Comparison of ENCODE assay signal across 8 cellular contexts in genomic region chrX:24050522-24051318, GRCh38. TPM values are rescaled to one million over a fixed set of nuclear protein-coding genes. Genes with fewer than 3 reads are reported as not detected.
DNase-seq lines count a peak whose midpoint lies in the region; ATAC-seq and TF ChIP-seq lines count a peak whose summit lies in the region.
"Not testable (repeated sequence)": the region's sequence is repeated elsewhere in the genome, so short reads cannot be mapped to it uniquely, and the experiment has no call there.

No MANE protein-coding gene starts in this region.

- not testable (repeated sequence) for ATAC-seq in activated CD8-positive, alpha-beta T cell treated with anti-CD3 and anti-CD28 coated beads for 36 hours; stimulated activated naive CD8-positive, alpha-beta T cell treated with anti-CD3 and anti-CD28 coated beads, Interleukin-15, amount 100 ng/mL, for 72 hours

- H3K4me3 ChIP-seq in CD4-positive, alpha-beta memory T cell (ENCODE audit: low read length in 2 of 2); right atrium auricular region: not testable (repeated sequence)
- H3K4me3 ChIP-seq in Loucy (ENCODE audit: low read length, poor library complexity, severe bottlenecking): peak overlapping the region; percentile 66

- H3K9me3 ChIP-seq in CD4-positive, alpha-beta memory T cell (ENCODE audit: control insufficient read depth in 1 of 2, low read length in 2 of 2); Loucy (ENCODE audit: insufficient read depth, low read depth, low read length); right atrium auricular region: not testable (repeated sequence)

- H3K27ac Mint-ChIP-seq in CD4-positive, alpha-beta memory T cell: peak overlapping the region in 2 of 7 donors; percentile 35 to 52
- H3K27ac Mint-ChIP-seq in T-helper 2 cell treated with Interferon-gamma antibody and Interleukin-4, amounts not matched to agents 5 μg/mL and 100 μg/mL, for 36 hours; activated CD8-positive, alpha-beta T cell treated with anti-CD3 and anti-CD28 coated beads for 36 hours; activated naive CD8-positive, alpha-beta T cell treated with anti-CD3 and anti-CD28 coated beads for 36 hours; neural crest cell (ENCODE audit: unreplicated experiment); stimulated activated naive CD8-positive, alpha-beta T cell treated with anti-CD3 and anti-CD28 coated beads, Interleukin-15, amount 100 ng/mL, for 72 hours: not testable (repeated sequence)

- H3K9ac ChIP-seq in Loucy (ENCODE audit: low read depth, low read length, poor library complexity, severe bottlenecking): peak overlapping the region; percentile 65

- H4K20me1 ChIP-seq in Loucy (ENCODE audit: insufficient read depth, low read length, poor library complexity, severe bottlenecking): not testable (repeated sequence)

- CTCF ChIA-PET in CD4-positive, alpha-beta memory T cell (lab: Charles Lee; ENCODE audit: partially characterized antibody): interaction anchor here (0.9 kb wide), 1 partner anchor 144 kb away, joined by 3 read pairs; no protein-coding TSS in a partner anchor
- CTCF ChIA-PET in activated CD8-positive, alpha-beta T cell treated with anti-CD3 and anti-CD28 coated beads for 36 hours (lab: Charles Lee): not testable (repeated sequence)

- peak overlapping the region; percentile 64 for H3K4me2 ChIP-seq in Loucy (ENCODE audit: low read depth, low read length, poor library complexity, severe bottlenecking)

- not testable (repeated sequence) for H3K9me2 ChIP-seq in Loucy (replicated peaks; ENCODE audit: low read depth, low read length)

- intact Hi-C loops in CD4-positive, alpha-beta memory T cell (cut with micrococcal nuclease): not testable (repeated sequence)
- intact Hi-C loops in activated CD8-positive, alpha-beta T cell treated with anti-CD3 and anti-CD28 coated beads for 36 hours (cut with micrococcal nuclease): loop anchor here (5.0 to 10.0 kb wide), 2 partner anchors 146 to 268 kb away; partner anchors contain the start of genes APOO, CXorf58 and SAT1

- not testable (repeated sequence) for H3K36me3 Mint-ChIP-seq in CD4-positive, alpha-beta memory T cell; T-helper 2 cell treated with Interferon-gamma antibody and Interleukin-4, amounts not matched to agents 5 μg/mL and 100 μg/mL, for 36 hours (ENCODE audit: low read depth); activated CD8-positive, alpha-beta T cell treated with anti-CD3 and anti-CD28 coated beads for 36 hours (ENCODE audit: low read depth); activated naive CD8-positive, alpha-beta T cell treated with anti-CD3 and anti-CD28 coated beads for 36 hours; neural crest cell (ENCODE audit: low read depth)

- POLR2A ChIA-PET in CD4-positive, alpha-beta memory T cell (lab: Charles Lee; ENCODE audit: partially characterized antibody); activated CD8-positive, alpha-beta T cell treated with anti-CD3 and anti-CD28 coated beads for 36 hours (lab: Charles Lee): not testable (repeated sequence)

- H2AFZ ChIP-seq in Loucy (ENCODE audit: low read length): not testable (repeated sequence)

- H3K79me2 ChIP-seq in Loucy (ENCODE audit: insufficient read depth, low read length): not testable (repeated sequence)

- not testable (repeated sequence) for H3K4me1 ChIP-seq in CD4-positive, alpha-beta memory T cell (ENCODE audit: insufficient read depth, low read length); Loucy (ENCODE audit: insufficient read depth, low read length, poor library complexity, severe bottlenecking); right atrium auricular region

- not testable (repeated sequence) for TF ChIP-seq CTCF in Loucy (conservative IDR thresholded peaks at IDR 0.05; ENCODE audit: low read length); activated CD8-positive, alpha-beta T cell treated with anti-CD3 and anti-CD28 coated beads for 36 hours (IDR thresholded peaks at IDR 0.05); right atrium auricular region (IDR thresholded peaks at IDR 0.05); neural crest cell (conservative IDR thresholded peaks at IDR 0.05)

- H3K9me3 Mint-ChIP-seq in CD4-positive, alpha-beta memory T cell; T-helper 2 cell treated with Interferon-gamma antibody and Interleukin-4, amounts not matched to agents 5 μg/mL and 100 μg/mL, for 36 hours; activated CD8-positive, alpha-beta T cell treated with anti-CD3 and anti-CD28 coated beads for 36 hours; activated naive CD8-positive, alpha-beta T cell treated with anti-CD3 and anti-CD28 coated beads for 36 hours; neural crest cell; stimulated activated naive CD8-positive, alpha-beta T cell treated with anti-CD3 and anti-CD28 coated beads, Interleukin-15, amount 100 ng/mL, for 72 hours: not testable (repeated sequence)

- H3K36me3 ChIP-seq in CD4-positive, alpha-beta memory T cell (ENCODE audit: insufficient read depth, low read length); Loucy (ENCODE audit: insufficient read depth, low read length); right atrium auricular region: not testable (repeated sequence)

- not testable (repeated sequence) for H3K27ac ChIP-seq in CD4-positive, alpha-beta memory T cell (ENCODE audit: low read depth, low read length); right atrium auricular region

- not testable (repeated sequence) for H3F3A ChIP-seq in Loucy (ENCODE audit: low read depth)

- H3K4me3 Mint-ChIP-seq in CD4-positive, alpha-beta memory T cell: peak overlapping the region in 6 of 8 donors; percentile 3 to 73 (median 54)
- peak overlapping the region; percentile 32 for H3K4me3 Mint-ChIP-seq in T-helper 2 cell treated with Interferon-gamma antibody and Interleukin-4, amounts not matched to agents 5 μg/mL and 100 μg/mL, for 36 hours
- peak overlapping the region; percentile 41 for H3K4me3 Mint-ChIP-seq in activated CD8-positive, alpha-beta T cell treated with anti-CD3 and anti-CD28 coated beads for 36 hours
- H3K4me3 Mint-ChIP-seq in activated naive CD8-positive, alpha-beta T cell treated with anti-CD3 and anti-CD28 coated beads for 36 hours: peak overlapping the region; percentile 68
- peak overlapping the region; percentile 71 for H3K4me3 Mint-ChIP-seq in neural crest cell
- H3K4me3 Mint-ChIP-seq in stimulated activated naive CD8-positive, alpha-beta T cell treated with anti-CD3 and anti-CD28 coated beads, Interleukin-15, amount 100 ng/mL, for 72 hours: peak overlapping the region; percentile 53 to 57

- H3K4me1 Mint-ChIP-seq in CD4-positive, alpha-beta memory T cell; T-helper 2 cell treated with Interferon-gamma antibody and Interleukin-4, amounts not matched to agents 5 μg/mL and 100 μg/mL, for 36 hours (ENCODE audit: low read depth); activated CD8-positive, alpha-beta T cell treated with anti-CD3 and anti-CD28 coated beads for 36 hours (ENCODE audit: low read depth); activated naive CD8-positive, alpha-beta T cell treated with anti-CD3 and anti-CD28 coated beads for 36 hours; neural crest cell; stimulated activated naive CD8-positive, alpha-beta T cell treated with anti-CD3 and anti-CD28 coated beads, Interleukin-15, amount 100 ng/mL, for 72 hours: not testable (repeated sequence)

- not testable (repeated sequence) for H3K27me3 ChIP-seq in CD4-positive, alpha-beta memory T cell (ENCODE audit: insufficient read depth, low read length); Loucy (ENCODE audit: insufficient read depth, low read length, poor library complexity, severe bottlenecking); right atrium auricular region

- not testable (repeated sequence) for H3K27me3 Mint-ChIP-seq in CD4-positive, alpha-beta memory T cell; T-helper 2 cell treated with Interferon-gamma antibody and Interleukin-4, amounts not matched to agents 5 μg/mL and 100 μg/mL, for 36 hours (ENCODE audit: low read depth); activated CD8-positive, alpha-beta T cell treated with anti-CD3 and anti-CD28 coated beads for 36 hours; activated naive CD8-positive, alpha-beta T cell treated with anti-CD3 and anti-CD28 coated beads for 36 hours; neural crest cell (ENCODE audit: low read depth); stimulated activated naive CD8-positive, alpha-beta T cell treated with anti-CD3 and anti-CD28 coated beads, Interleukin-15, amount 100 ng/mL, for 72 hours

- not testable (repeated sequence) for DNase-seq in CD4-positive, alpha-beta memory T cell; T-helper 2 cell treated with Interferon-gamma antibody and Interleukin-4, amounts not matched to agents 5 μg/mL and 100 μg/mL, for 36 hours (ENCODE audit: low spot score); activated CD8-positive, alpha-beta T cell treated with anti-CD3 and anti-CD28 coated beads for 36 hours; activated naive CD8-positive, alpha-beta T cell treated with anti-CD3 and anti-CD28 coated beads for 36 hours; neural crest cell (ENCODE audit: low read depth, low spot score); stimulated activated naive CD8-positive, alpha-beta T cell treated with anti-CD3 and anti-CD28 coated beads, Interleukin-15, amount 100 ng/mL, for 72 hours
- peak; percentile 40 for DNase-seq in right atrium auricular region (ENCODE audit: low spot score)

RNA-seq across cellular contexts. Expression of gene EIF2S3, which starts 4.0 kb away (rescaled TPM):
- total RNA-seq in CD4-positive, alpha-beta memory T cell: 100 to 1,000 TPM; 218 to 221 TPM
- polyA plus RNA-seq in CD4-positive, alpha-beta memory T cell: 100 to 1,000 TPM; 117 to 120 TPM
- 100 to 1,000 TPM; 350 to 366 TPM for total RNA-seq in activated CD8-positive, alpha-beta T cell treated with anti-CD3 and anti-CD28 coated beads for 36 hours
- total RNA-seq in activated naive CD8-positive, alpha-beta T cell treated with anti-CD3 and anti-CD28 coated beads for 36 hours: 100 to 1,000 TPM; 379 to 386 TPM
- total RNA-seq in right atrium auricular region (10 to 100 TPM; 61.6 to 64.9 TPM), neural crest cell (426 and 440 TPM in 2 replicates)

RNA-seq across cellular contexts. Expression of gene KLHL15, which starts 23.7 kb away (rescaled TPM):
- 1 to 10 TPM; 7.3 to 7.9 TPM for total RNA-seq in CD4-positive, alpha-beta memory T cell
- 1 to 10 TPM; 1.3 to 1.5 TPM for polyA plus RNA-seq in CD4-positive, alpha-beta memory T cell
- 10 to 100 TPM; 13.1 to 14.0 TPM for total RNA-seq in activated CD8-positive, alpha-beta T cell treated with anti-CD3 and anti-CD28 coated beads for 36 hours
- total RNA-seq in activated naive CD8-positive, alpha-beta T cell treated with anti-CD3 and anti-CD28 coated beads for 36 hours: 10 to 100 TPM; 13.5 to 14.2 TPM
- 1 to 10 TPM; 5.7 to 6.9 TPM for total RNA-seq in right atrium auricular region
- total RNA-seq in neural crest cell: 16.5 and 17.1 TPM in 2 replicates
